ENCODE assay signal across 29 cellular contexts in the genomic region with DNA sequence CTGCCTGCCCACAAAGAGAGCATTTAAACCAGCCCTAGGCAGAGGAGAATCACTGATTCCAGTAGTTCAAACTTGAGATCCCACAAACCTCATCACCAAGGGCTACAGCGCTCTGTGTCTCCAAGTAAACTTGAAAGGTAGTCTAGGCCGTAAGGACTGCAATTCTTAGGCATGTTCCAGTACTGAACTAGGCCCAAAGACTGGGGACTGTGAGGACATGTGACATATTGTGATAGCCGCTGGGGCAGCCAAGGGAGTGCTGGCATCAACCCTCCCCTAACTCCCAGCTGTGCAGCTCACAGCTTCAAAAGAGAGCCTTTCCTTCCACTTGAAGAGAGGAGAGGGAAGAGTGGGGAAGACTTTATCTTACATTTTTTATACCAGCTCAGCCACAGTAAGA.
"Had no signal": no experiment of that assay in that cellular context is flagged by ENCODE, and none has a peak within 500 bp of the region (broad histone marks: within the 10 kb centered on the region; RNA-seq: fewer than 3 reads in every experiment).

No MANE protein-coding gene starts in this region.

- H3K9me3 ChIP-seq: neutrophil, ovary, psoas muscle, right lobe of liver, sigmoid colon, stomach, thoracic aorta, thyroid gland, tibial nerve, upper lobe of left lung, vagina had no signal

- H3K4me1 Mint-ChIP-seq: naive B cell; naive thymus-derived CD8-positive, alpha-beta T cell; nephron progenitor cell; neural progenitor cell; stimulated activated effector memory CD8-positive, alpha-beta T cell treated with anti-CD3 and anti-CD28 coated beads, Interleukin-12 subunit alpha, Interleukin-12 subunit beta, amount 100 ng/mL, for 72 hours had no signal

- H3K9me3 Mint-ChIP-seq: nephron progenitor cell, neural progenitor cell had no signal

- H3K9ac ChIP-seq: neural progenitor cell, parathyroid adenoma had no signal

- H3K36me3 Mint-ChIP-seq: naive B cell; naive thymus-derived CD8-positive, alpha-beta T cell; natural killer cell treated with Interleukin-12 subunit alpha and Interleukin-12 subunit beta and Interleukin-15 and Interleukin-18, amount 100 ng/mL, for 72 hours; neural progenitor cell; stimulated activated effector memory CD8-positive, alpha-beta T cell treated with anti-CD3 and anti-CD28 coated beads, Interleukin-12 subunit alpha, Interleukin-12 subunit beta, amount 100 ng/mL, for 72 hours had no signal

- H3K4me1 ChIP-seq: neural progenitor cell, parathyroid adenoma, psoas muscle, right lobe of liver, sigmoid colon, stomach, thyroid gland, tibial nerve, upper lobe of left lung, vagina had no signal

- H3K27me3 ChIP-seq: neural progenitor cell, neutrophil, ovary, right lobe of liver, sigmoid colon, stomach, thyroid gland, tibial nerve, upper lobe of left lung, vagina had no signal

- H3K27me3 Mint-ChIP-seq: naive B cell; naive thymus-derived CD8-positive, alpha-beta T cell; natural killer cell treated with Interleukin-12 subunit alpha and Interleukin-12 subunit beta and Interleukin-15 and Interleukin-18, amount 100 ng/mL, for 72 hours; progenitor cell of endocrine pancreas had no signal

- H3K36me3 ChIP-seq: neural progenitor cell, neutrophil, ovary, right lobe of liver, sigmoid colon, stomach, thoracic aorta, thyroid gland, tibial nerve, upper lobe of left lung, vagina had no signal

- H3K27ac ChIP-seq: neural progenitor cell, neutrophil, ovary, parathyroid adenoma, psoas muscle, right lobe of liver, sigmoid colon, stomach, thoracic aorta, thyroid gland, tibial nerve, upper lobe of left lung, vagina had no signal

- DNase-seq: naive B cell; naive thymus-derived CD8-positive, alpha-beta T cell; nephron progenitor cell; nucleus accumbens; ovary; posterior cingulate gyrus; right cardiac atrium; right lobe of liver; sigmoid colon; small intestine; stimulated activated CD4-positive, alpha-beta T cell treated with anti-CD3 and anti-CD28 coated beads, Interleukin-15, amount 100 ng/mL, for 24 hours; stimulated activated CD4-positive, alpha-beta T cell treated with anti-CD3 and anti-CD28 coated beads, Interleukin-2, amount 100 ng/mL, for 24 hours; stimulated activated CD4-positive, alpha-beta T cell treated with anti-CD3 and anti-CD28 coated beads, Interleukin-2, amount 100 ng/mL, for 48 hours; stimulated activated CD4-positive, alpha-beta T cell treated with anti-CD3 and anti-CD28 coated beads, Interleukin-4, amount 100 ng/mL, for 24 hours; stimulated activated naive CD4-positive, alpha-beta T cell treated with Interleukin-2 at 50 U/mL for 16 hours; stomach; thyroid gland; trophoblast cell; upper lobe of left lung had no signal

- ATAC-seq: naive thymus-derived CD8-positive, alpha-beta T cell; psoas muscle; right cardiac atrium; right lobe of liver had no signal

- H3K27ac Mint-ChIP-seq: naive B cell; naive thymus-derived CD8-positive, alpha-beta T cell; natural killer cell treated with Interleukin-12 subunit alpha and Interleukin-12 subunit beta and Interleukin-15 and Interleukin-18, amount 100 ng/mL, for 72 hours; nephron progenitor cell; neural progenitor cell; progenitor cell of endocrine pancreas; stimulated activated effector memory CD8-positive, alpha-beta T cell treated with anti-CD3 and anti-CD28 coated beads, Interleukin-12 subunit alpha, Interleukin-12 subunit beta, amount 100 ng/mL, for 72 hours had no signal

- H2AFZ ChIP-seq: neural progenitor cell, parathyroid adenoma had no signal

- H3K4me2 ChIP-seq: neural progenitor cell had no signal

- H3K4me3 ChIP-seq: neural progenitor cell, ovary, psoas muscle, right lobe of liver, sigmoid colon, stomach, thoracic aorta, thyroid gland, tibial nerve, upper lobe of left lung, vagina had no signal

- H3K4me3 Mint-ChIP-seq: naive B cell; naive thymus-derived CD8-positive, alpha-beta T cell; natural killer cell treated with Interleukin-12 subunit alpha and Interleukin-12 subunit beta and Interleukin-15 and Interleukin-18, amount 100 ng/mL, for 72 hours; nephron progenitor cell; neural progenitor cell; stimulated activated effector memory CD8-positive, alpha-beta T cell treated with anti-CD3 and anti-CD28 coated beads, Interleukin-12 subunit alpha, Interleukin-12 subunit beta, amount 100 ng/mL, for 72 hours had no signal
